Comparison of ENCODE assay signal across 15 cellular contexts in genomic region chr2:213108308-213108707, GRCh38.
"Had no signal": no experiment of that assay in that cellular context is flagged by ENCODE, and none has a peak within 500 bp of the region (broad histone marks: within the 10 kb centered on the region; RNA-seq: fewer than 3 reads in every experiment).

No MANE protein-coding gene starts in this region.

- H3K36me3 ChIP-seq: adrenal gland, esophagus squamous epithelium, ovary, right lobe of liver, thyroid gland had no signal

- DNase-seq: activated CD4-positive, alpha-beta T cell treated with anti-CD3 and anti-CD28 coated beads for 36 hours; activated CD4-positive, alpha-beta T cell treated with anti-CD3 and anti-CD28 coated beads, Interleukin-2, amount 50 U/mL, for 48 hours; activated naive CD4-positive, alpha-beta T cell treated with Interleukin-2 at 50 U/mL for 16 hours; activated T-cell treated with anti-CD3 and anti-CD28 coated beads, Interleukin-2, amount 50 U/mL, for 24 hours; adrenal gland; effector memory CD8-positive, alpha-beta T cell; esophagus squamous epithelium; left ventricle myocardium superior; naive thymus-derived CD4-positive, alpha-beta T cell; ovary; right lobe of liver; stimulated activated CD4-positive, alpha-beta T cell treated with anti-CD3 and anti-CD28 coated beads, Interleukin-4, amount 100 ng/mL, for 1 hour; T-helper 2 cell; thyroid gland had no signal

- H3K4me3 ChIP-seq: adrenal gland, esophagus squamous epithelium, ovary, right lobe of liver, smooth muscle cell, thyroid gland had no signal

- ATAC-seq: activated CD4-positive, alpha-beta T cell treated with anti-CD3 and anti-CD28 coated beads for 36 hours; effector memory CD8-positive, alpha-beta T cell; left ventricle myocardium superior; naive thymus-derived CD4-positive, alpha-beta T cell; right lobe of liver had no signal

- H3K27me3 ChIP-seq: adrenal gland, esophagus squamous epithelium, ovary, right lobe of liver, thyroid gland had no signal

- H3K27ac ChIP-seq: adrenal gland, esophagus squamous epithelium, ovary, right lobe of liver, thyroid gland had no signal

- H3K4me1 ChIP-seq: adrenal gland, right lobe of liver had no signal

- H3K9me3 ChIP-seq: esophagus squamous epithelium, ovary, right lobe of liver, thyroid gland had no signal
